Comparison of ENCODE assay signal across 10 cellular contexts in the genomic region with DNA sequence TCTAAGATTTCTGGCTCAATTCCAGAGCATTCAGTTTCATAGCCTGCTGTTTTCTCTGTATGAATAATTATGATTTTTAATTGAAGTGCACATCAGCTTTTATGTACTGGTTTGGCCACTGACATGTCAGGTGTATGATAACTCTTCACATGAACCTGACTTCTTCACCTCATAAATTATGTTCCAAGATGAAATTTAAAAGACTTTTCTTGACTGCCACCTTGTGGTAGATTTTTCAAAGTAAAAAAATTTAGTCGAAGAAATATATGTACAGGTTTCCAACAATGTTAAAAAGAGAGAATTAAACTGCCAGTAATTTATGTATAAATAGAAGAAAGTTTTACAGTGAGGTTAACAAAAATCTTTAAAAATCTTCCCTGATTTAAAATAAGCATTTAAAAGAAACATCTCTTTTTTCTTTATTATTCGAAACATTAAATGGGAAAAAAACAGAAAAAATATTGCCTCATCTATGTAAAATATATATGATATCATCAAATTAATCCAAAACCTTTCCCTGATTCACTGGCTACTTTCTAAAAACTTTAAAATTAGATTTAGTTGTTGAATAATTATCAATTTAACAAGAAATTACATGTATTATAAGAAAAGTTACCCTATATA.
A peak's percentile ranks its signal among the peaks of the same experiment; 100 is the strongest.
DNase-seq lines count a peak whose midpoint lies in the region; ATAC-seq and TF ChIP-seq lines count a peak whose summit lies in the region.
"Had no signal": no experiment of that assay in that cellular context is flagged by ENCODE, and none has a peak within 500 bp of the region (broad histone marks: within the 10 kb centered on the region; RNA-seq: fewer than 3 reads in every experiment).

No MANE protein-coding gene starts in this region.

- H3K4me3 ChIP-seq in upper lobe of left lung = no peak overlapping the region

- 50 to 53% methylated on average over 2 of the region's 2 CpGs for WGBS in upper lobe of left lung, 2 donors

- H3K36me3 ChIP-seq in upper lobe of left lung = no peaks in the 10 kb centered on the region

- no peaks in the 10 kb centered on the region for H3K9me3 ChIP-seq in upper lobe of left lung

- no peak for ATAC-seq in upper lobe of left lung (ENCODE audit: low FRiP score in 2 of 2)

- no peaks in the 10 kb centered on the region for H3K27me3 ChIP-seq in upper lobe of left lung

- no peak for TF ChIP-seq EP300 in upper lobe of left lung (IDR thresholded peaks at IDR 0.05)

- no peaks in the 10 kb centered on the region for H3K4me1 ChIP-seq in upper lobe of left lung

- DNase-seq in NCI-H345 (lab: John Stamatoyannopoulos, UW) = peak; percentile 31
- no peak for DNase-seq in NCI-H345 treated with DMSO at 0.1 percent for 48 hours (lab: John Stamatoyannopoulos, UW; ENCODE audit: unreplicated experiment)
- peak; percentile 26 for DNase-seq in NCI-H2171 treated with DMSO at 0.1 percent for 48 hours (lab: John Stamatoyannopoulos, UW)
- peak; percentile 27 for DNase-seq in dermis blood vessel endothelial cell
- DNase-seq in renal cortical epithelial cell (ENCODE audit: low read depth) = peak; percentile 15
- no peak for DNase-seq in activated CD8-positive, alpha-beta memory T cell treated with anti-CD3 and anti-CD28 coated beads, Interleukin-2, amount 50 U/mL, for 4 hours
- no peak for DNase-seq in central memory CD4-positive, alpha-beta T cell
- DNase-seq in upper lobe of left lung = no peak
- DNase-seq: activated T-cell treated with anti-CD3 and anti-CD28 coated beads, Interleukin-2, amount 50 U/mL, for 48 hours had no signal

- TF ChIP-seq POLR2A in upper lobe of left lung (IDR thresholded peaks at IDR 0.05) = no peak

- no peak overlapping the region for H3K27ac ChIP-seq in upper lobe of left lung
- H3K27ac ChIP-seq: HL-60 had no signal

- TF ChIP-seq CTCF in upper lobe of left lung (IDR thresholded peaks at IDR 0.05) = peak in 3 of 6 experiments; percentile 15 to 28 (median 16)

Comparison
In these comparisons a context has a peak if more than half of its experiments do, and no peak if none do; other contexts are left out.
1. DNase-seq: peak in NCI-H345 (single experiment), NCI-H2171 treated with DMSO at 0.1 percent for 48 hours (single experiment), dermis blood vessel endothelial cell (single experiment) and renal cortical epithelial cell (single experiment); none in NCI-H345 treated with DMSO at 0.1 percent for 48 hours (single experiment), activated CD8-positive, alpha-beta memory T cell treated with anti-CD3 and anti-CD28 coated beads, Interleukin-2, amount 50 U/mL, for 4 hours (single experiment), central memory CD4-positive, alpha-beta T cell (single experiment) and upper lobe of left lung (0 of 2).